In genomic region chr13:59259416-59260000, GRCh38 we compare ENCODE assay signal across 24 cellular contexts.
DNase-seq lines count a peak whose midpoint lies in the region; ATAC-seq lines count a peak whose summit lies in the region.
"Had no signal": no experiment of that assay in that cellular context is flagged by ENCODE, and none has a peak within 500 bp of the region (broad histone marks: within the 10 kb centered on the region; RNA-seq: fewer than 3 reads in every experiment).

No MANE protein-coding gene starts in this region.

- H3K4me3 ChIP-seq in mesodermal cell (ENCODE audit: extremely low read depth, insufficient read depth, low read length, poor library complexity, severe bottlenecking): no peak overlapping the region
- H3K4me3 ChIP-seq: HAP-1, Peyer's patch had no signal

- no peaks in the 10 kb centered on the region for H3K36me3 ChIP-seq in mesodermal cell (ENCODE audit: control insufficient read depth, insufficient read depth, low read length)
- H3K36me3 ChIP-seq: HAP-1, Peyer's patch had no signal

- H3K4me1 Mint-ChIP-seq in stimulated activated memory B cell treated with anti-CD40 and anti-IgM and Interleukin-4, amounts not matched to agents 10 μg/mL and 1 μg/mL and 100 μg/mL, for 72 hours: no peaks in the 10 kb centered on the region

- peak; percentile 1 for DNase-seq in DMS 273 (lab: John Stamatoyannopoulos, UW; ENCODE audit: unreplicated experiment)
- no peak for DNase-seq in DMS 273 treated with DMSO at 0.1 percent for 48 hours (lab: John Stamatoyannopoulos, UW)
- peak; percentile 9 for DNase-seq in UCSD-AML1 (lab: John Stamatoyannopoulos, UW; ENCODE audit: unreplicated experiment)
- DNase-seq in iPS-NIHi7 (ENCODE audit: extremely low spot score): no peak
- DNase-seq in SW 1271 (lab: John Stamatoyannopoulos, UW): no peak
- DNase-seq: ACHN; C1 segment of cervical spinal cord; CD8-positive, alpha-beta T cell; DMS53; GF-D8; NCI-H1092 treated with DMSO at 0.1 percent for 48 hours; NCI-H146; NCI-H2029; NCI-H2171; NCI-H345; NCI-H524; Peyer's patch had no signal

- H3K4me1 ChIP-seq in mesodermal cell (ENCODE audit: control insufficient read depth, insufficient read depth, low read length, poor library complexity, severe bottlenecking): peaks cover 9% of the 10 kb centered on the region
- H3K4me1 ChIP-seq: HAP-1, Peyer's patch had no signal

- H3K27me3 Mint-ChIP-seq in stimulated activated memory B cell treated with anti-CD40 and anti-IgM and Interleukin-4, amounts not matched to agents 10 μg/mL and 1 μg/mL and 100 μg/mL, for 72 hours: no peaks in the 10 kb centered on the region

- peak; percentile 12 for ATAC-seq in stimulated activated memory B cell treated with anti-CD40 and anti-IgM and Interleukin-4, amounts not matched to agents 10 μg/mL and 1 μg/mL and 100 μg/mL, for 72 hours
- ATAC-seq in GM21526 (IDR thresholded peaks at IDR 0.05; ENCODE audit: low FRiP score, unreplicated experiment): no peak
- ATAC-seq: CD8-positive, alpha-beta T cell; HepG2 had no signal

- H3K9me3 Mint-ChIP-seq in stimulated activated memory B cell treated with anti-CD40 and anti-IgM and Interleukin-4, amounts not matched to agents 10 μg/mL and 1 μg/mL and 100 μg/mL, for 72 hours: peaks cover 5% of the 10 kb centered on the region
- H3K9me3 Mint-ChIP-seq: CD8-positive, alpha-beta T cell had no signal

- peak overlapping the region; percentile 65 for H3K27ac ChIP-seq in mesodermal cell (ENCODE audit: low read depth, low read length, severe bottlenecking)
- H3K27ac ChIP-seq: 22Rv1, KMS-11, Peyer's patch had no signal

- H3K9me3 ChIP-seq in mesodermal cell (ENCODE audit: control insufficient read depth, low read length): no peaks in the 10 kb centered on the region
- H3K9me3 ChIP-seq: HAP-1, Peyer's patch had no signal

- 65 to 82% methylated on average over 5 to 7 of the region's 7 CpGs for whole genome bisulfite sequencing in mesodermal cell (ENCODE audit: insufficient coverage in 2 of 2), 2 experiments

- H3K4me3 Mint-ChIP-seq in stimulated activated memory B cell treated with anti-CD40 and anti-IgM and Interleukin-4, amounts not matched to agents 10 μg/mL and 1 μg/mL and 100 μg/mL, for 72 hours: no peak overlapping the region
- H3K4me3 Mint-ChIP-seq: CD8-positive, alpha-beta T cell had no signal

- no peaks in the 10 kb centered on the region for H3K36me3 Mint-ChIP-seq in stimulated activated memory B cell treated with anti-CD40 and anti-IgM and Interleukin-4, amounts not matched to agents 10 μg/mL and 1 μg/mL and 100 μg/mL, for 72 hours
- H3K36me3 Mint-ChIP-seq: CD8-positive, alpha-beta T cell had no signal

- no peak overlapping the region for H3K27ac Mint-ChIP-seq in stimulated activated memory B cell treated with anti-CD40 and anti-IgM and Interleukin-4, amounts not matched to agents 10 μg/mL and 1 μg/mL and 100 μg/mL, for 72 hours
- H3K27ac Mint-ChIP-seq: CD8-positive, alpha-beta T cell had no signal

Comparison
In these comparisons a context has a peak if more than half of its experiments do, and no peak if none do; other contexts are left out.
1. DNase-seq: peak in DMS 273 (single experiment) and UCSD-AML1 (single experiment); none in DMS 273 treated with DMSO at 0.1 percent for 48 hours (single experiment), iPS-NIHi7 (single experiment) and SW 1271 (0 of 2).